18 cellular contexts compared by ENCODE assay signal in genomic region chr2:120715941-120716340, GRCh38. TPM values are rescaled to one million over a fixed set of nuclear protein-coding genes. Genes with fewer than 3 reads are reported as not detected.
"Had no signal": no experiment of that assay in that cellular context is flagged by ENCODE, and none has a peak within 500 bp of the region (broad histone marks: within the 10 kb centered on the region; RNA-seq: fewer than 3 reads in every experiment).

No MANE protein-coding gene starts in this region.

- H3K27ac Mint-ChIP-seq: activated CD4-positive, alpha-beta memory T cell treated with anti-CD3 and anti-CD28 coated beads for 36 hours; activated CD4-positive, alpha-beta T cell treated with anti-CD3 and anti-CD28 coated beads for 36 hours; activated naive CD8-positive, alpha-beta T cell; T-helper 17 cell had no signal

- H3K9me3 Mint-ChIP-seq: activated CD4-positive, alpha-beta memory T cell treated with anti-CD3 and anti-CD28 coated beads for 36 hours; activated T-cell treated with anti-CD3 and anti-CD28 coated beads, Interleukin-2, amount 50 U/mL, for 4 hours had no signal

- H3K4me3 Mint-ChIP-seq: activated CD4-positive, alpha-beta memory T cell treated with anti-CD3 and anti-CD28 coated beads for 36 hours; activated CD4-positive, alpha-beta T cell treated with anti-CD3 and anti-CD28 coated beads for 36 hours; activated naive CD8-positive, alpha-beta T cell; activated T-cell treated with anti-CD3 and anti-CD28 coated beads, Interleukin-2, amount 50 U/mL, for 4 hours; T-helper 17 cell had no signal

- DNase-seq: activated CD4-positive, alpha-beta memory T cell treated with anti-CD3 and anti-CD28 coated beads for 36 hours; activated CD4-positive, alpha-beta T cell treated with anti-CD3 and anti-CD28 coated beads for 36 hours; activated gamma-delta T cell; activated T-cell treated with anti-CD3 and anti-CD28 coated beads, Interleukin-2, amount 50 U/mL, for 4 hours; amygdala; body of pancreas; central memory CD4-positive, alpha-beta T cell; effector CD4-positive, alpha-beta T cell; glutamatergic neuron; hypothalamus; stimulated activated CD4-positive, alpha-beta T cell treated with anti-CD3 and anti-CD28 coated beads, Interleukin-15, amount 100 ng/mL, for 24 hours; stimulated activated CD4-positive, alpha-beta T cell treated with anti-CD3 and anti-CD28 coated beads, Interleukin-4, amount 100 ng/mL, for 24 hours; stimulated activated naive CD4-positive, alpha-beta T cell; substantia nigra; T-helper 17 cell; trophoblast cell had no signal

- H3K4me1 Mint-ChIP-seq: activated CD4-positive, alpha-beta T cell treated with anti-CD3 and anti-CD28 coated beads for 36 hours had no signal

- ATAC-seq: activated CD4-positive, alpha-beta T cell treated with anti-CD3 and anti-CD28 coated beads for 36 hours; activated T-cell treated with anti-CD3 and anti-CD28 coated beads, Interleukin-2, amount 50 U/mL, for 4 hours; body of pancreas; pancreas; T-helper 17 cell had no signal

- H3K36me3 Mint-ChIP-seq: activated CD4-positive, alpha-beta memory T cell treated with anti-CD3 and anti-CD28 coated beads for 36 hours; activated naive CD8-positive, alpha-beta T cell had no signal

- H3K27me3 Mint-ChIP-seq: activated naive CD8-positive, alpha-beta T cell had no signal

RNA-seq across cellular contexts. Expression of gene GLI2, which starts 19.7 kb away (rescaled TPM):
- total RNA-seq: activated CD4-positive, alpha-beta memory T cell treated with anti-CD3 and anti-CD28 coated beads for 36 hours; activated CD4-positive, alpha-beta T cell treated with anti-CD3 and anti-CD28 coated beads for 36 hours; T-helper 17 cell had no signal
